ENCODE assay signal across 1 cellular context in the genomic region with DNA sequence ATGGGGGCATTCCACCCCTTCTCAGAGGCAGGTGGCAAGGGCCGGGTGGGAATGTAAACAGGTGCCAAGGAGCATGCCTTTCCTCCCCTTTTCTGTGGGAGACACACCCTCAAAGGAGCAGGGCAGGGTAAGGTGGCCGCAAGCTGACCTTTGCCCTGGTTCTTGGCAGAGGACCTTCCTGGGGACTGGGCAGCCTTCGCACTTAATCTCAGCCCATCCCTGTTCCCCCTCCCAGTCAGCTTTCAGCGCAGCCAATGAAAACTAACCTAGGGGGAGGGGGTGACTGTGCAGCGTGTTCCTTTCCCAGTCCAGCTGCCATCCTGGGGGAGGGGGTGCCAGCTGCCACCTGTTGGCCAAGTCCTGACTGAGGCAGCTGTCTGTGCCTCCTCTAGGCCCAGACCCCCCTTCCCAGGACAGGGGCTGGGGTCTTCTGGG.
TF ChIP-seq lines count a peak whose summit lies in the region.

No MANE protein-coding gene starts in this region.

TF ChIP-seq in GM23338, 12 proteins besides CTCF, POLR2A, EP300 and RAD21 (continued from another document):
- TF ChIP-seq, protein P1, sequence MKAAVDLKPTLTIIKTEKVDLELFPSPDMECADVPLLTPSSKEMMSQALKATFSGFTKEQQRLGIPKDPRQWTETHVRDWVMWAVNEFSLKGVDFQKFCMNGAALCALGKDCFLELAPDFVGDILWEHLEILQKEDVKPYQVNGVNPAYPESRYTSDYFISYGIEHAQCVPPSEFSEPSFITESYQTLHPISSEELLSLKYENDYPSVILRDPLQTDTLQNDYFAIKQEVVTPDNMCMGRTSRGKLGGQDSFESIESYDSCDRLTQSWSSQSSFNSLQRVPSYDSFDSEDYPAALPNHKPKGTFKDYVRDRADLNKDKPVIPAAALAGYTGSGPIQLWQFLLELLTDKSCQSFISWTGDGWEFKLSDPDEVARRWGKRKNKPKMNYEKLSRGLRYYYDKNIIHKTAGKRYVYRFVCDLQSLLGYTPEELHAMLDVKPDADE (IDR thresholded peaks at IDR 0.05), result no peak
- TF ChIP-seq CREB1 (CRISPR knock-in tag; IDR thresholded peaks at IDR 0.05; ENCODE audit: low read depth), result no peak
TF ChIP-seq in GM23338: peak in this region for 0.
